In the genomic region with DNA sequence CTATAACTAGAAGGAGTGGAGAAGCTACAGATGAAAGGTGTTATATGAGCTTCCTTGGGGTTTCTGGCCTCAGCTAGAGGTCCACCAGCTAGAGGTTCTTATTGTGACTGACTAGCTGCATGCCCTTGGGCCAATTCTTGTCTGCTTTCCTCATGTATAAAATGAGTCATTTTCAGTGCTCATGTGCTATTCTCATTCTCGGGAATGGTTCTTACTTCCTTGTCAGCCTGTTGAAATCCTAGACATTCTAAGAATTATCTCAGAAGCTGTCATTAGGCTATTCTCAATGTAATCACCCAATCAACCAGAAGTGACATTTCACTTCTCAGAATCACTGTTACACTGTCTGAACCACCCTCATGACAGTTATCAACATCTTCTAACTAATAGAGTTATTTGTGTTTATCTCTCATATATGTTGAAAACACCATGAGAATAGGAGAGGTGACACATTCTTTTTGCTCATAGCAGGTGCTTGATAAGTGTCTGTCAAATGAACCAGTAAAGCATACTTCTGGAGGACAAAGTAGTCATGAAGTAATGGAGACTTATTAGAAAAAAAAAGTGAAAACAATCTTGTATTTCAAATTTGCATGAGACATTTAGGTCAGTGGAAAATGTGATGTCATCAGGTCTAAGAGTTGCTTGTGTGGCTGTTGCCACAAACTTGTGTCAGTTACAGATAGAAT, we compare ENCODE assay signal across 9 cellular contexts.
DNase-seq lines count a peak whose midpoint lies in the region; TF ChIP-seq lines count a peak whose summit lies in the region.
"Had no signal": no experiment of that assay in that cellular context is flagged by ENCODE, and none has a peak within 500 bp of the region (broad histone marks: within the 10 kb centered on the region; RNA-seq: fewer than 3 reads in every experiment).

No MANE protein-coding gene starts in this region.

- H3K9ac ChIP-seq in duodenal mucosa (ENCODE audit: low read depth in 1 of 2, low read length in 2 of 2), result no peak overlapping the region

- H3K27ac ChIP-seq in duodenal mucosa (ENCODE audit: low read depth, low read length) (peak overlapping the region; percentile 3), skin epidermis (peak overlapping the region in 15 of 21 experiments; percentile 0 to 73 (median 49)), caudate nucleus (ENCODE audit: low read depth, low read length) (no peak overlapping the region)

- peak; percentile 39 for DNase-seq in activated CD4-positive, alpha-beta T cell treated with anti-CD3 and anti-CD28 coated beads for 48 hours
- DNase-seq in activated CD4-positive, alpha-beta T cell treated with anti-CD3 and anti-CD28 coated beads for 1 hour, result no peak
- no peak for DNase-seq in HEK293T (ENCODE audit: extremely low spot score)
- peak; percentile 70 for DNase-seq in NCI-H1048 (lab: John Stamatoyannopoulos, UW)
- DNase-seq in caudate nucleus (lab: John Stamatoyannopoulos, UW), result no peak
- no peak for DNase-seq in anterior cingulate cortex (lab: John Stamatoyannopoulos, UW)
- DNase-seq: DND-41 had no signal

- H3K27me3 ChIP-seq in duodenal mucosa (ENCODE audit: control insufficient read depth in 1 of 2, insufficient read depth in 2 of 2, low read length in 2 of 2), result no peaks in the 10 kb centered on the region

- H3K9me3 ChIP-seq in duodenal mucosa (ENCODE audit: control insufficient read depth in 1 of 2, low read length in 2 of 2), result no peaks in the 10 kb centered on the region

- CTCF ChIA-PET in HEK293T (lab: Yijun Ruan, JAX), result interaction anchor here (1.2 kb wide), 1 partner anchor 21 kb away, joined by 3 read pairs; no protein-coding TSS in a partner anchor

- peaks cover 2 to 20% of the 10 kb centered on the region in 2 donors for H3K4me1 ChIP-seq in duodenal mucosa (ENCODE audit: control insufficient read depth in 1 of 2, insufficient read depth in 2 of 2, low read length in 2 of 2)

- POLR2A ChIA-PET in HEK293T (lab: Yijun Ruan, JAX), result interaction anchor here (0.9 kb wide), 1 partner anchor 120 kb away, joined by 3 read pairs; no protein-coding TSS in a partner anchor

- H3K4me3 ChIP-seq in duodenal mucosa (ENCODE audit: low read depth in 1 of 2, low read length in 2 of 2) (no peak overlapping the region), skin epidermis (no peak overlapping the region)

- H3K36me3 ChIP-seq in duodenal mucosa (ENCODE audit: control insufficient read depth in 1 of 2, insufficient read depth in 2 of 2, low read length in 2 of 2), result no peaks in the 10 kb centered on the region

TF ChIP-seq in HEK293T, 16 proteins besides CTCF, POLR2A, EP300 and RAD21:
- TF ChIP-seq SUZ12 (IDR thresholded peaks at IDR 0.05) (no peak), FOXA1 (IDR thresholded peaks at IDR 0.05) (no peak), L3MBTL2 (conservative IDR thresholded peaks at IDR 0.05) (no peak), ELF4 (IDR thresholded peaks at IDR 0.05) (no peak), FOXM1 (IDR thresholded peaks at IDR 0.05; ENCODE audit: borderline replicate concordance) (no peak), NFRKB (IDR thresholded peaks at IDR 0.05) (no peak), CTBP1 (IDR thresholded peaks at IDR 0.05; ENCODE audit: borderline replicate concordance) (no peak)
- TF ChIP-seq, protein P1, sequence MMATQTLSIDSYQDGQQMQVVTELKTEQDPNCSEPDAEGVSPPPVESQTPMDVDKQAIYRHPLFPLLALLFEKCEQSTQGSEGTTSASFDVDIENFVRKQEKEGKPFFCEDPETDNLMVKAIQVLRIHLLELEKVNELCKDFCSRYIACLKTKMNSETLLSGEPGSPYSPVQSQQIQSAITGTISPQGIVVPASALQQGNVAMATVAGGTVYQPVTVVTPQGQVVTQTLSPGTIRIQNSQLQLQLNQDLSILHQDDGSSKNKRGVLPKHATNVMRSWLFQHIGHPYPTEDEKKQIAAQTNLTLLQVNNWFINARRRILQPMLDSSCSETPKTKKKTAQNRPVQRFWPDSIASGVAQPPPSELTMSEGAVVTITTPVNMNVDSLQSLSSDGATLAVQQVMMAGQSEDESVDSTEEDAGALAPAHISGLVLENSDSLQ (IDR thresholded peaks at IDR 0.05), result 0 out of 2 replicates have a peak, but pooled peaks have one; percentile 6
TF ChIP-seq in HEK293T: peak in this region for 1.

Comparison
In these comparisons a context has a peak if more than half of its experiments do, and no peak if none do; other contexts are left out.
1. DNase-seq: peak in activated CD4-positive, alpha-beta T cell treated with anti-CD3 and anti-CD28 coated beads for 48 hours (single experiment) and NCI-H1048 (single experiment); none in activated CD4-positive, alpha-beta T cell treated with anti-CD3 and anti-CD28 coated beads for 1 hour (single experiment), HEK293T (single experiment), caudate nucleus (0 of 61) and anterior cingulate cortex (0 of 58).